Comparison of ENCODE assay signal across 9 cellular contexts in genomic region chr15:101121511-101122090, GRCh38.
DNase-seq lines count a peak whose midpoint lies in the region; ATAC-seq lines count a peak whose summit lies in the region.
"Had no signal": no experiment of that assay in that cellular context is flagged by ENCODE, and none has a peak within 500 bp of the region (broad histone marks: within the 10 kb centered on the region; RNA-seq: fewer than 3 reads in every experiment).

No MANE protein-coding gene starts in this region.

- H3K79me1 ChIP-seq in mesendoderm (ENCODE audit: low read length) = no peaks in the 10 kb centered on the region

- H3K79me2 ChIP-seq in mesendoderm (ENCODE audit: control insufficient read depth, insufficient read depth, low read length) = no peaks in the 10 kb centered on the region

- H3K23ac ChIP-seq in mesendoderm (ENCODE audit: low read length) = no peak overlapping the region

- H3K36me3 ChIP-seq in duodenal mucosa (ENCODE audit: control insufficient read depth in 1 of 2, insufficient read depth in 2 of 2, low read length in 2 of 2) (no peaks in the 10 kb centered on the region), mesendoderm (ENCODE audit: control insufficient read depth, insufficient read depth, low read length) (no peaks in the 10 kb centered on the region)

- peaks cover 34 to 55% of the 10 kb centered on the region in 2 donors for H3K4me1 Mint-ChIP-seq in stimulated activated naive B cell treated with anti-CD40 and anti-IgM and Interleukin-4, amounts not matched to agents 10 μg/mL and 1 μg/mL and 100 μg/mL, for 72 hours

- no peak overlapping the region for H3K4ac ChIP-seq in mesendoderm (ENCODE audit: low read depth, low read length)

- H4K5ac ChIP-seq in mesendoderm (ENCODE audit: low read length) = no peak overlapping the region

- DNase-seq in DMS 273 (lab: John Stamatoyannopoulos, UW; ENCODE audit: unreplicated experiment) (peak; percentile 29), DMS 273 treated with DMSO at 0.1 percent for 48 hours (lab: John Stamatoyannopoulos, UW) (no peak), UCSD-AML1 (lab: John Stamatoyannopoulos, UW; ENCODE audit: unreplicated experiment) (peak; percentile 82), mesendoderm (peak; percentile 58), SW 1271 (lab: John Stamatoyannopoulos, UW) (no peak)
- DNase-seq in stimulated activated naive B cell treated with anti-CD40 and anti-IgM and Interleukin-4, amounts not matched to agents 10 μg/mL and 1 μg/mL and 100 μg/mL, for 72 hours = peak; percentile 33

- H3K4me3 ChIP-seq in duodenal mucosa (ENCODE audit: low read depth in 1 of 2, low read length in 2 of 2) = peak overlapping the region; percentile 8 to 52
- no peak overlapping the region for H3K4me3 ChIP-seq in mesendoderm (ENCODE audit: low read length)

- peaks cover 4 to 6% of the 10 kb centered on the region in 2 donors for H3K9me3 Mint-ChIP-seq in stimulated activated naive B cell treated with anti-CD40 and anti-IgM and Interleukin-4, amounts not matched to agents 10 μg/mL and 1 μg/mL and 100 μg/mL, for 72 hours

- H3K4me2 ChIP-seq in mesendoderm (ENCODE audit: low read length) = no peak overlapping the region

- peak; percentile 71 for ATAC-seq in HG03354 (IDR thresholded peaks at IDR 0.05; ENCODE audit: poor library complexity, severe bottlenecking, unreplicated experiment)
- peak; percentile 71 to 79 for ATAC-seq in stimulated activated naive B cell treated with anti-CD40 and anti-IgM and Interleukin-4, amounts not matched to agents 10 μg/mL and 1 μg/mL and 100 μg/mL, for 72 hours (replicated peaks)

- H3K9me3 ChIP-seq in duodenal mucosa (ENCODE audit: control insufficient read depth in 1 of 2, low read length in 2 of 2) = no peaks in the 10 kb centered on the region

- H2BK5ac ChIP-seq in mesendoderm (ENCODE audit: low read length) = no peak overlapping the region

- no peaks in the 10 kb centered on the region for H3K27me3 Mint-ChIP-seq in stimulated activated naive B cell treated with anti-CD40 and anti-IgM and Interleukin-4, amounts not matched to agents 10 μg/mL and 1 μg/mL and 100 μg/mL, for 72 hours

- no peak overlapping the region for H2BK120ac ChIP-seq in mesendoderm (ENCODE audit: low read depth, low read length)

- H3K27me3 ChIP-seq in duodenal mucosa (ENCODE audit: control insufficient read depth in 1 of 2, insufficient read depth in 2 of 2, low read length in 2 of 2) = no peaks in the 10 kb centered on the region
- no peaks in the 10 kb centered on the region for H3K27me3 ChIP-seq in mesendoderm (ENCODE audit: insufficient read depth, low read length, poor library complexity)

- no CpG with 5 or more reads among the region's 26 CpGs for whole genome bisulfite sequencing in mesendoderm (ENCODE audit: extremely low coverage, insufficient coverage, low lambda C conversion rate)

- H2BK15ac ChIP-seq in mesendoderm (replicated peaks; ENCODE audit: low read depth) = no peak overlapping the region

- peak overlapping the region; percentile 5 to 10 for H3K9ac ChIP-seq in duodenal mucosa (ENCODE audit: low read depth in 1 of 2, low read length in 2 of 2)
- H3K9ac ChIP-seq in mesendoderm (ENCODE audit: low read length) = peak overlapping the region; percentile 35

- peak overlapping the region; percentile 5 for H3K18ac ChIP-seq in mesendoderm (ENCODE audit: low read length)

- H3K27ac ChIP-seq in duodenal mucosa (ENCODE audit: low read depth, low read length) (peak overlapping the region; percentile 36), mesendoderm (ENCODE audit: low read depth, low read length) (no peak overlapping the region)
- H3K27ac ChIP-seq: 22Rv1 had no signal

- H3K56ac ChIP-seq in mesendoderm (ENCODE audit: low read length) = peak overlapping the region; percentile 68

- H3K27ac Mint-ChIP-seq in stimulated activated naive B cell treated with anti-CD40 and anti-IgM and Interleukin-4, amounts not matched to agents 10 μg/mL and 1 μg/mL and 100 μg/mL, for 72 hours = peak overlapping the region; percentile 92

- peaks cover 16 to 18% of the 10 kb centered on the region in 2 donors for H3K4me1 ChIP-seq in duodenal mucosa (ENCODE audit: control insufficient read depth in 1 of 2, insufficient read depth in 2 of 2, low read length in 2 of 2)
- peaks cover 1% of the 10 kb centered on the region for H3K4me1 ChIP-seq in mesendoderm (ENCODE audit: control insufficient read depth, low read depth, low read length)

- peaks cover 0 to 4% of the 10 kb centered on the region in 2 donors for H3K36me3 Mint-ChIP-seq in stimulated activated naive B cell treated with anti-CD40 and anti-IgM and Interleukin-4, amounts not matched to agents 10 μg/mL and 1 μg/mL and 100 μg/mL, for 72 hours

- no peak overlapping the region for H4K8ac ChIP-seq in mesendoderm (ENCODE audit: low read depth, low read length)

- no peak overlapping the region for H2AK5ac ChIP-seq in mesendoderm (ENCODE audit: low read length)

- peak overlapping the region; percentile 64 for H3K4me3 Mint-ChIP-seq in stimulated activated naive B cell treated with anti-CD40 and anti-IgM and Interleukin-4, amounts not matched to agents 10 μg/mL and 1 μg/mL and 100 μg/mL, for 72 hours

Comparison
In these comparisons a context has a peak if more than half of its experiments do, and no peak if none do; other contexts are left out.
1. DNase-seq: peak in DMS 273 (single experiment), UCSD-AML1 (single experiment), mesendoderm (single experiment) and stimulated activated naive B cell treated with anti-CD40 and anti-IgM and Interleukin-4, amounts not matched to agents 10 μg/mL and 1 μg/mL and 100 μg/mL, for 72 hours (single experiment); none in DMS 273 treated with DMSO at 0.1 percent for 48 hours (single experiment) and SW 1271 (0 of 2).